In genomic region chr5:573206-573605, GRCh38 we compare ENCODE assay signal across 14 cellular contexts. TPM values are rescaled to one million over a fixed set of nuclear protein-coding genes. Genes with fewer than 3 reads are reported as not detected.
DNase-seq lines count a peak whose midpoint lies in the region; ATAC-seq and TF ChIP-seq lines count a peak whose summit lies in the region.
"Had no signal": no experiment of that assay in that cellular context is flagged by ENCODE, and none has a peak within 500 bp of the region (broad histone marks: within the 10 kb centered on the region; RNA-seq: fewer than 3 reads in every experiment).

No MANE protein-coding gene starts in this region.

- no peak for TF ChIP-seq CTCF in right atrium auricular region (IDR thresholded peaks at IDR 0.05)
- TF ChIP-seq CTCF in left ventricle myocardium inferior (IDR thresholded peaks at IDR 0.05; ENCODE audit: borderline replicate concordance): no peak
- no peak for TF ChIP-seq CTCF in PC-3 (conservative IDR thresholded peaks at IDR 0.05; ENCODE audit: low read depth, low read length)
- TF ChIP-seq CTCF in nephron progenitor cell (IDR thresholded peaks at IDR 0.05): no peak

- POLR2A ChIA-PET in PC-3 (lab: Charles Lee; ENCODE audit: unreplicated experiment): no interaction called here
- POLR2A ChIA-PET in activated CD4-positive, alpha-beta T cell treated with anti-CD3 and anti-CD28 coated beads for 36 hours (lab: Charles Lee): no interaction called here

- H3K4me1 ChIP-seq in right atrium auricular region: no peaks in the 10 kb centered on the region
- no peaks in the 10 kb centered on the region for H3K4me1 ChIP-seq in left ventricle myocardium inferior
- H3K4me1 ChIP-seq in PC-3 (ENCODE audit: insufficient read depth, low read length): peaks cover 13% of the 10 kb centered on the region
- no peaks in the 10 kb centered on the region for H3K4me1 ChIP-seq in effector memory CD4-positive, alpha-beta T cell (ENCODE audit: control insufficient read depth, insufficient read depth, low read length, poor library complexity, severe bottlenecking)

- H3K27me3 ChIP-seq in right atrium auricular region (no peaks in the 10 kb centered on the region), left ventricle myocardium inferior (ENCODE audit: low read depth) (peaks cover 81% of the 10 kb centered on the region), PC-3 (ENCODE audit: low read length) (peaks cover 14% of the 10 kb centered on the region; the same call in 1 of the 2 replicates)
- peaks cover 4% of the 10 kb centered on the region for H3K27me3 ChIP-seq in effector memory CD4-positive, alpha-beta T cell (replicated peaks; ENCODE audit: control insufficient read depth, insufficient read depth, low read length, poor library complexity, severe bottlenecking)

- peak; percentile 92 for ATAC-seq in PC-3
- ATAC-seq in activated CD4-positive, alpha-beta T cell treated with anti-CD3 and anti-CD28 coated beads for 36 hours: no peak
- no peak for ATAC-seq in HG03439 (IDR thresholded peaks at IDR 0.05; ENCODE audit: unreplicated experiment)
- ATAC-seq: CD8-positive, alpha-beta T cell; HCT116 had no signal

- peaks cover 33% of the 10 kb centered on the region for H3K9me3 Mint-ChIP-seq in nephron progenitor cell
- H3K9me3 Mint-ChIP-seq in activated CD4-positive, alpha-beta T cell treated with anti-CD3 and anti-CD28 coated beads for 36 hours (ENCODE audit: low read depth): peaks cover 23% of the 10 kb centered on the region

- H3K9me3 ChIP-seq in right atrium auricular region: peaks cover 0 to 30% of the 10 kb centered on the region in 2 donors
- H3K9me3 ChIP-seq in left ventricle myocardium inferior (replicated peaks): peaks cover 36% of the 10 kb centered on the region
- no peaks in the 10 kb centered on the region for H3K9me3 ChIP-seq in PC-3 (ENCODE audit: low read length)
- no peaks in the 10 kb centered on the region for H3K9me3 ChIP-seq in effector memory CD4-positive, alpha-beta T cell (ENCODE audit: control insufficient read depth, low read length)

- H3K27ac Mint-ChIP-seq in nephron progenitor cell: peak overlapping the region; percentile 65
- H3K27ac Mint-ChIP-seq in activated CD4-positive, alpha-beta T cell treated with anti-CD3 and anti-CD28 coated beads for 36 hours: no peak overlapping the region
- H3K27ac Mint-ChIP-seq: B cell; CD8-positive, alpha-beta T cell; HFFc6 had no signal

- no peaks in the 10 kb centered on the region for H3K79me2 ChIP-seq in PC-3 (ENCODE audit: low read length)

- H3K4me3 ChIP-seq in right atrium auricular region (no peak overlapping the region), left ventricle myocardium inferior (no peak overlapping the region), PC-3 (ENCODE audit: low read length) (no peak overlapping the region)
- H3K4me3 ChIP-seq in effector memory CD4-positive, alpha-beta T cell (ENCODE audit: insufficient read depth, low read depth, low read length, poor library complexity, severe bottlenecking): no peak overlapping the region
- H3K4me3 ChIP-seq: BLaER1 treated with 17β-estradiol and CSF1 and Interleukin-3, amounts not matched to agents 10 nM and 100 nM had no signal

- CTCF ChIA-PET in PC-3 (lab: Charles Lee): no interaction called here
- CTCF ChIA-PET in activated CD4-positive, alpha-beta T cell treated with anti-CD3 and anti-CD28 coated beads for 36 hours (lab: Charles Lee): no interaction called here

- peaks cover 30% of the 10 kb centered on the region for H3K27me3 Mint-ChIP-seq in nephron progenitor cell (ENCODE audit: low read depth, poor library complexity)
- H3K27me3 Mint-ChIP-seq in activated CD4-positive, alpha-beta T cell treated with anti-CD3 and anti-CD28 coated beads for 36 hours: peaks cover 19% of the 10 kb centered on the region

- no peak overlapping the region for H3K4me2 ChIP-seq in PC-3 (ENCODE audit: low read length)

- H3F3A ChIP-seq in PC-3 (ENCODE audit: low read length, unreplicated experiment): no peaks in the 10 kb centered on the region

- H3K27ac ChIP-seq in right atrium auricular region (no peak overlapping the region), left ventricle myocardium inferior (replicated peaks) (no peak overlapping the region), PC-3 (ENCODE audit: low read length) (no peak overlapping the region)
- no peak overlapping the region for H3K27ac ChIP-seq in effector memory CD4-positive, alpha-beta T cell (ENCODE audit: insufficient read depth, low read length, poor library complexity, severe bottlenecking)
- H3K27ac ChIP-seq: BLaER1 treated with 17β-estradiol and CSF1 and Interleukin-3, amounts not matched to agents 10 nM and 100 nM had no signal

- DNase-seq in right atrium auricular region (ENCODE audit: low spot score): peak; percentile 7
- DNase-seq in left ventricle myocardium inferior: no peak
- peak; percentile 62 for DNase-seq in PC-3
- DNase-seq in nephron progenitor cell: no peak
- DNase-seq in activated CD4-positive, alpha-beta T cell treated with anti-CD3 and anti-CD28 coated beads for 36 hours: no peak
- DNase-seq in effector memory CD4-positive, alpha-beta T cell: no peak
- DNase-seq: Calu3, GF-D8, HFFc6 had no signal

- BruUV-seq in PC-3 (replicated peaks; lab: Mats Ljungman, UMichigan): no TSS peak

- no peaks in the 10 kb centered on the region for H3K9me2 ChIP-seq in PC-3 (replicated peaks; ENCODE audit: low read length)

- H3K36me3 ChIP-seq in right atrium auricular region: no peaks in the 10 kb centered on the region
- H3K36me3 ChIP-seq in left ventricle myocardium inferior: no peaks in the 10 kb centered on the region
- H3K36me3 ChIP-seq in PC-3 (ENCODE audit: low read depth, low read length): no peaks in the 10 kb centered on the region
- H3K36me3 ChIP-seq in effector memory CD4-positive, alpha-beta T cell (ENCODE audit: control insufficient read depth, insufficient read depth, low read length): no peaks in the 10 kb centered on the region
- H3K36me3 ChIP-seq: BLaER1 treated with 17β-estradiol and CSF1 and Interleukin-3, amounts not matched to agents 10 nM and 100 nM had no signal

- intact Hi-C loops in left ventricle myocardium inferior (cut with micrococcal nuclease) (no loop called here), PC-3 (cut with micrococcal nuclease) (no loop called here)
- intact Hi-C loops in activated CD4-positive, alpha-beta T cell treated with anti-CD3 and anti-CD28 coated beads for 36 hours (cut with DNase I, micrococcal nuclease): no loop called here

- H3K9ac ChIP-seq in PC-3 (ENCODE audit: low read length): no peak overlapping the region
- H3K9ac ChIP-seq: BLaER1 treated with 17β-estradiol and CSF1 and Interleukin-3, amounts not matched to agents 10 nM and 100 nM had no signal

- H3K4me1 Mint-ChIP-seq in nephron progenitor cell: peaks cover 41% of the 10 kb centered on the region
- H3K4me1 Mint-ChIP-seq in activated CD4-positive, alpha-beta T cell treated with anti-CD3 and anti-CD28 coated beads for 36 hours: no peaks in the 10 kb centered on the region

- H4K20me1 ChIP-seq in PC-3 (ENCODE audit: low read length): no peaks in the 10 kb centered on the region

- no peak overlapping the region for H2AFZ ChIP-seq in PC-3 (ENCODE audit: low read length)

- peak overlapping the region; percentile 12 for H3K4me3 Mint-ChIP-seq in nephron progenitor cell
- H3K4me3 Mint-ChIP-seq in activated CD4-positive, alpha-beta T cell treated with anti-CD3 and anti-CD28 coated beads for 36 hours: no peak overlapping the region
- H3K4me3 Mint-ChIP-seq: B cell; CD8-positive, alpha-beta T cell; HFFc6 had no signal

- H3K36me3 Mint-ChIP-seq in nephron progenitor cell (ENCODE audit: low read depth): no peaks in the 10 kb centered on the region
- no peaks in the 10 kb centered on the region for H3K36me3 Mint-ChIP-seq in activated CD4-positive, alpha-beta T cell treated with anti-CD3 and anti-CD28 coated beads for 36 hours (ENCODE audit: low read depth)
- H3K36me3 Mint-ChIP-seq: CD8-positive, alpha-beta T cell had no signal

RNA-seq across cellular contexts. Expression of gene CEP72, which starts 38.9 kb away (rescaled TPM):
- total RNA-seq in right atrium auricular region (1 to 10 TPM in 1 of 2 donors, under 1 TPM in 1; 0.41 to 1.0 TPM), left ventricle myocardium inferior (1.7 TPM), PC-3 (2014; rRNA removed) (17.3 and 23.6 TPM in 2 replicates)
- 10 to 100 TPM; 23.7 to 26.4 TPM for total RNA-seq in activated CD4-positive, alpha-beta T cell treated with anti-CD3 and anti-CD28 coated beads for 36 hours

RNA-seq across cellular contexts. Expression of gene SLC9A3, which starts 49.0 kb away (rescaled TPM):
- total RNA-seq in right atrium auricular region (1 to 10 TPM; 1.8 to 2.3 TPM), left ventricle myocardium inferior (0.91 TPM), PC-3 (2014; rRNA removed) (4.7 and 4.9 TPM in 2 replicates)
- total RNA-seq in activated CD4-positive, alpha-beta T cell treated with anti-CD3 and anti-CD28 coated beads for 36 hours: 1 to 10 TPM; 2.1 to 2.4 TPM

Comparison
In these comparisons a context has a peak if more than half of its experiments do, and no peak if none do; other contexts are left out.
1. DNase-seq: peak in right atrium auricular region (single experiment) and PC-3 (single experiment); none in left ventricle myocardium inferior (single experiment), nephron progenitor cell (single experiment), activated CD4-positive, alpha-beta T cell treated with anti-CD3 and anti-CD28 coated beads for 36 hours (single experiment) and effector memory CD4-positive, alpha-beta T cell (0 of 3).